8 cellular contexts compared by ENCODE assay signal in the genomic region with DNA sequence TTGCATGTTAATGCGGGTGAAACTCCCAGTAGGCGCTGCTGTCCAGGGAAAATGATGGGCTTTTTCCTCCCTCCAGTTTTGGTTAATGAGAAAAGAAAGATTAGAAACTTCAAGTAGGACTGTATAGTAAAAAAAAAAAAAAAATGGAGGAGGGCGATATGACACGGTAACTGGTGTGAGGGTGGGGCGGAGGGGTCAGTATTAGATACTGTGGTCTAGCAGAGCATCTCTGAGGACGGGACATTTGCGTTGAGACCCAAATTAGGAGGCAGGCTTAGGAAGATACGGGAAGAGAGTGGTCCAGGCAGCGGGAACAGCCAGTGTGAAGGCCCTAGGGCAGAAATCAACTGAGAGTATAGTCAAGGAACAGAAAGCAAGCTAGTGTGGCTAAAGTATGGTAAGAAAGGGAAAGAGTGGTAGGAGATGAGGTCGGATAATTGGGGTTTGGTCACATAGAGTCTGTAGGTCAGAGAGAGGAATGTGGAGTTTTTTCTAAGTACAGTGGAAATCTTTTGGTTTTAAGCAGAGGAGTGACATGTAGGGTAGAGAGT. TPM values are rescaled to one million over a fixed set of nuclear protein-coding genes. Genes with fewer than 3 reads are reported as not detected.
DNase-seq lines count a peak whose midpoint lies in the region; ATAC-seq, FAIRE-seq and TF ChIP-seq lines count a peak whose summit lies in the region.

No MANE protein-coding gene starts in this region.

- H3K27ac ChIP-seq in Peyer's patch: peak overlapping the region; percentile 85 to 90 (median 86)
- peak overlapping the region; percentile 47 for H3K27ac ChIP-seq in fibroblast of lung (ENCODE audit: insufficient read depth, low read length)
- H3K27ac ChIP-seq in gastrocnemius medialis: peak overlapping the region; percentile 88 to 99 (median 94)

- TF ChIP-seq CTCF in Peyer's patch (IDR thresholded peaks at IDR 0.05) (no peak), fibroblast of lung (conservative IDR thresholded peaks at IDR 0.05 in 1 of 2, IDR thresholded peaks at IDR 0.05 in 1 of 2; ENCODE audit: low read depth in 1 of 2, low read length in 2 of 2) (no peak), gastrocnemius medialis (IDR thresholded peaks at IDR 0.05 in 4 of 5, conservative IDR thresholded peaks at IDR 0.05 in 1 of 5) (no peak)

- intact Hi-C loops in gastrocnemius medialis (cut with DNase I; ENCODE audit: low total_unique reads): loop anchor here (1.0 kb wide), 1 partner anchor 21 kb away; no protein-coding TSS in a partner anchor

- H2AFZ ChIP-seq in fibroblast of lung (ENCODE audit: low read length): peak overlapping the region; percentile 62

- no peaks in the 10 kb centered on the region for H3K27me3 ChIP-seq in Peyer's patch
- H3K27me3 ChIP-seq in fibroblast of lung (ENCODE audit: control insufficient read depth, insufficient read depth, low read length): no peaks in the 10 kb centered on the region
- no peaks in the 10 kb centered on the region for H3K27me3 ChIP-seq in gastrocnemius medialis

- TF ChIP-seq POLR2A in Peyer's patch (IDR thresholded peaks at IDR 0.05) (no peak), gastrocnemius medialis (IDR thresholded peaks at IDR 0.05) (no peak)

- peaks cover 0 to 21% (median 0%) of the 10 kb centered on the region in 3 donors for H3K36me3 ChIP-seq in Peyer's patch
- H3K36me3 ChIP-seq in fibroblast of lung (ENCODE audit: control insufficient read depth, insufficient read depth, low read length): no peaks in the 10 kb centered on the region
- peaks cover 0 to 10% of the 10 kb centered on the region in 2 donors for H3K36me3 ChIP-seq in gastrocnemius medialis

- peak overlapping the region; percentile 62 to 77 (median 74) for H3K4me3 ChIP-seq in Peyer's patch
- peak overlapping the region; percentile 73 to 91 (median 88) for H3K4me3 ChIP-seq in fibroblast of lung (replicated peaks in 1 of 4; ENCODE audit: control extremely low read depth in 1 of 4, insufficient read depth in 1 of 4, low read depth in 3 of 4, low read length in 4 of 4)
- peak overlapping the region; percentile 73 to 100 (median 89) for H3K4me3 ChIP-seq in gastrocnemius medialis

- no peak overlapping the region for H3K9ac ChIP-seq in fibroblast of lung (ENCODE audit: insufficient read depth, low read length)

- peaks cover 5% of the 10 kb centered on the region for H3K79me2 ChIP-seq in fibroblast of lung (ENCODE audit: control insufficient read depth, insufficient read depth, low read length)

- no peaks in the 10 kb centered on the region for H3K9me3 ChIP-seq in Peyer's patch
- no peaks in the 10 kb centered on the region for H3K9me3 ChIP-seq in fibroblast of lung (ENCODE audit: control insufficient read depth, insufficient read depth, low read depth, low read length)
- H3K9me3 ChIP-seq in gastrocnemius medialis: no peaks in the 10 kb centered on the region

- H3K4me2 ChIP-seq in fibroblast of lung (ENCODE audit: extremely low read depth, insufficient read depth, low read length): peak overlapping the region; percentile 99

- no peak for ATAC-seq in gastrocnemius medialis
- ATAC-seq in HG03175 (IDR thresholded peaks at IDR 0.05; ENCODE audit: unreplicated experiment): no peak

- peaks cover 0 to 15% (median 0%) of the 10 kb centered on the region in 4 donors for H3K4me1 ChIP-seq in Peyer's patch
- H3K4me1 ChIP-seq in fibroblast of lung (ENCODE audit: control insufficient read depth, extremely low read depth, insufficient read depth, low read length): peaks cover 2% of the 10 kb centered on the region
- H3K4me1 ChIP-seq in gastrocnemius medialis: peaks cover 5 to 11% of the 10 kb centered on the region in 2 donors

- H4K20me1 ChIP-seq in fibroblast of lung (ENCODE audit: control insufficient read depth, extremely low read depth, insufficient read depth, low read length): no peaks in the 10 kb centered on the region

- peak; percentile 21 for FAIRE-seq in GM19239 (lab: Jason Lieb, UNC)

- in situ Hi-C loops in gastrocnemius medialis (cut with MboI; ENCODE audit: low sequenced_read_pairs in 4 of 4): no loop called here

- no peak for DNase-seq in GM19239 (ENCODE audit: insufficient read length, low spot score)
- DNase-seq in Peyer's patch: no peak
- no peak for DNase-seq in fibroblast of lung (ENCODE audit: low read depth in 2 of 2)
- no peak for DNase-seq in gastrocnemius medialis
- no peak for DNase-seq in NCI-H526 (lab: John Stamatoyannopoulos, UW)
- no peak for DNase-seq in activated effector memory CD4-positive, alpha-beta T cell treated with anti-CD3 and anti-CD28 coated beads, Interleukin-2, amount 50 U/mL, for 16 hours
- DNase-seq in T-helper 9 cell: no peak

RNA-seq across cellular contexts. Expression of a gene that starts 0.7 kb away (rescaled TPM):
- 10 to 100 TPM; 35.9 to 59.4 (median 51.7) TPM for total RNA-seq in Peyer's patch
- total RNA-seq in fibroblast of lung: 22.3 and 23.4 TPM in 2 replicates
- 22.1 and 22.5 TPM in 2 replicates for polyA plus RNA-seq in fibroblast of lung
- 19.4 and 22.9 TPM in 2 replicates for polyA plus RNA-seq in fibroblast of lung (2012)
- polyA minus RNA-seq in fibroblast of lung (ENCODE audit: low replicate concordance): 38.1 and 51.7 TPM in 2 replicates
- total RNA-seq in gastrocnemius medialis: 10 to 100 TPM; 24.0 to 55.9 (median 44.2) TPM

RNA-seq across cellular contexts. Expression of a gene that starts 18.2 kb away (rescaled TPM):
- 1 to 10 TPM in 2 of 4 donors, under 1 TPM in 2; 0.53 to 2.5 (median 1.1) TPM for total RNA-seq in Peyer's patch
- total RNA-seq in fibroblast of lung: 0.26 and 0.83 TPM in 2 replicates
- 0.06 and 0.19 TPM in 2 replicates for polyA plus RNA-seq in fibroblast of lung
- polyA plus RNA-seq in fibroblast of lung (2012): 0.12 and 0.44 TPM in 2 replicates
- 0.20 TPM in 1 of 2 replicates, not detected in the other for polyA minus RNA-seq in fibroblast of lung (ENCODE audit: low replicate concordance)
- total RNA-seq in gastrocnemius medialis: 1 to 10 TPM; 1.6 to 3.2 (median 2.1) TPM

RNA-seq across cellular contexts. Expression of a gene that starts 22.2 kb away (rescaled TPM):
- total RNA-seq in Peyer's patch (10 to 100 TPM; 49.5 to 75.9 (median 62.0) TPM), fibroblast of lung (85.7 and 91.4 TPM in 2 replicates), gastrocnemius medialis (100 to 1,000 TPM; 157 to 261 (median 241) TPM)
- 78.3 and 133 TPM in 2 replicates for polyA plus RNA-seq in fibroblast of lung
- 139 and 213 TPM in 2 replicates for polyA plus RNA-seq in fibroblast of lung (2012)
- polyA minus RNA-seq in fibroblast of lung (ENCODE audit: low replicate concordance): 78.4 and 89.5 TPM in 2 replicates

RNA-seq across cellular contexts. Expression of a gene that starts 55.6 kb away (rescaled TPM):
- total RNA-seq in Peyer's patch (not detected), fibroblast of lung (under 0.01 TPM in 2 replicates), gastrocnemius medialis (not detected)
- not detected in 2 replicates for polyA plus RNA-seq in fibroblast of lung
- polyA plus RNA-seq in fibroblast of lung (2012): not detected in 2 replicates
- not detected in 2 replicates for polyA minus RNA-seq in fibroblast of lung (ENCODE audit: low replicate concordance)
